In genomic region chr5:65803699-65804426, GRCh38 we compare ENCODE assay signal across 2 cellular contexts.
TF ChIP-seq lines count a peak whose summit lies in the region.

No MANE protein-coding gene starts in this region.

TF ChIP-seq in SK-N-SH, 30 proteins besides CTCF, POLR2A, EP300 and RAD21:
- TF ChIP-seq PBX3 (IDR thresholded peaks at IDR 0.05) (peak; percentile 9; the same call in 1 of the 2 replicates), TEAD4 (IDR thresholded peaks at IDR 0.05; ENCODE audit: borderline replicate concordance, insufficient read depth) (no peak)
- TF ChIP-seq, protein P1, sequence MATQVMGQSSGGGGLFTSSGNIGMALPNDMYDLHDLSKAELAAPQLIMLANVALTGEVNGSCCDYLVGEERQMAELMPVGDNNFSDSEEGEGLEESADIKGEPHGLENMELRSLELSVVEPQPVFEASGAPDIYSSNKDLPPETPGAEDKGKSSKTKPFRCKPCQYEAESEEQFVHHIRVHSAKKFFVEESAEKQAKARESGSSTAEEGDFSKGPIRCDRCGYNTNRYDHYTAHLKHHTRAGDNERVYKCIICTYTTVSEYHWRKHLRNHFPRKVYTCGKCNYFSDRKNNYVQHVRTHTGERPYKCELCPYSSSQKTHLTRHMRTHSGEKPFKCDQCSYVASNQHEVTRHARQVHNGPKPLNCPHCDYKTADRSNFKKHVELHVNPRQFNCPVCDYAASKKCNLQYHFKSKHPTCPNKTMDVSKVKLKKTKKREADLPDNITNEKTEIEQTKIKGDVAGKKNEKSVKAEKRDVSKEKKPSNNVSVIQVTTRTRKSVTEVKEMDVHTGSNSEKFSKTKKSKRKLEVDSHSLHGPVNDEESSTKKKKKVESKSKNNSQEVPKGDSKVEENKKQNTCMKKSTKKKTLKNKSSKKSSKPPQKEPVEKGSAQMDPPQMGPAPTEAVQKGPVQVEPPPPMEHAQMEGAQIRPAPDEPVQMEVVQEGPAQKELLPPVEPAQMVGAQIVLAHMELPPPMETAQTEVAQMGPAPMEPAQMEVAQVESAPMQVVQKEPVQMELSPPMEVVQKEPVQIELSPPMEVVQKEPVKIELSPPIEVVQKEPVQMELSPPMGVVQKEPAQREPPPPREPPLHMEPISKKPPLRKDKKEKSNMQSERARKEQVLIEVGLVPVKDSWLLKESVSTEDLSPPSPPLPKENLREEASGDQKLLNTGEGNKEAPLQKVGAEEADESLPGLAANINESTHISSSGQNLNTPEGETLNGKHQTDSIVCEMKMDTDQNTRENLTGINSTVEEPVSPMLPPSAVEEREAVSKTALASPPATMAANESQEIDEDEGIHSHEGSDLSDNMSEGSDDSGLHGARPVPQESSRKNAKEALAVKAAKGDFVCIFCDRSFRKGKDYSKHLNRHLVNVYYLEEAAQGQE (IDR thresholded peaks at IDR 0.05; ENCODE audit: low read depth, low read length) = no peak

TF ChIP-seq in GM12878, 131 proteins besides CTCF, POLR2A, EP300 and RAD21 (continued from another document):
- TF ChIP-seq, protein P2, sequence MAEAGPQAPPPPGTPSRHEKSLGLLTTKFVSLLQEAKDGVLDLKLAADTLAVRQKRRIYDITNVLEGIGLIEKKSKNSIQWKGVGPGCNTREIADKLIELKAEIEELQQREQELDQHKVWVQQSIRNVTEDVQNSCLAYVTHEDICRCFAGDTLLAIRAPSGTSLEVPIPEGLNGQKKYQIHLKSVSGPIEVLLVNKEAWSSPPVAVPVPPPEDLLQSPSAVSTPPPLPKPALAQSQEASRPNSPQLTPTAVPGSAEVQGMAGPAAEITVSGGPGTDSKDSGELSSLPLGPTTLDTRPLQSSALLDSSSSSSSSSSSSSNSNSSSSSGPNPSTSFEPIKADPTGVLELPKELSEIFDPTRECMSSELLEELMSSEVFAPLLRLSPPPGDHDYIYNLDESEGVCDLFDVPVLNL (IDR thresholded peaks at IDR 0.05; ENCODE audit: low read depth, low read length) = no peak
- TF ChIP-seq, protein P3, sequence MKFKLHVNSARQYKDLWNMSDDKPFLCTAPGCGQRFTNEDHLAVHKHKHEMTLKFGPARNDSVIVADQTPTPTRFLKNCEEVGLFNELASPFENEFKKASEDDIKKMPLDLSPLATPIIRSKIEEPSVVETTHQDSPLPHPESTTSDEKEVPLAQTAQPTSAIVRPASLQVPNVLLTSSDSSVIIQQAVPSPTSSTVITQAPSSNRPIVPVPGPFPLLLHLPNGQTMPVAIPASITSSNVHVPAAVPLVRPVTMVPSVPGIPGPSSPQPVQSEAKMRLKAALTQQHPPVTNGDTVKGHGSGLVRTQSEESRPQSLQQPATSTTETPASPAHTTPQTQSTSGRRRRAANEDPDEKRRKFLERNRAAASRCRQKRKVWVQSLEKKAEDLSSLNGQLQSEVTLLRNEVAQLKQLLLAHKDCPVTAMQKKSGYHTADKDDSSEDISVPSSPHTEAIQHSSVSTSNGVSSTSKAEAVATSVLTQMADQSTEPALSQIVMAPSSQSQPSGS (IDR thresholded peaks at IDR 0.05; ENCODE audit: low read length) = peak; percentile 36; the same call in 1 of the 2 replicates
- TF ChIP-seq ETV6 (conservative IDR thresholded peaks at IDR 0.05 in 1 of 2, IDR thresholded peaks at IDR 0.05 in 1 of 2; ENCODE audit: borderline replicate concordance in 1 of 2, low read depth in 1 of 2) (no peak), ATF7 (IDR thresholded peaks at IDR 0.05; ENCODE audit: low read depth) (peak; percentile 61), MTA2 (IDR thresholded peaks at IDR 0.05; ENCODE audit: low read depth) (no peak), HDAC6 (IDR thresholded peaks at IDR 0.05; ENCODE audit: unreplicated experiment) (no peak), CEBPZ (IDR thresholded peaks at IDR 0.05; ENCODE audit: low read depth, low read length) (no peak), NFIC (IDR thresholded peaks at IDR 0.05; ENCODE audit: low read depth, low read length) (peak; percentile 78; the same call in 1 of the 2 replicates), MLLT1 (IDR thresholded peaks at IDR 0.05) (no peak), CREB1 (IDR thresholded peaks at IDR 0.05; ENCODE audit: low read depth) (0 out of 2 replicates have a peak, but pooled peaks have one; percentile 28), USF1 (IDR thresholded peaks at IDR 0.05; ENCODE audit: borderline replicate concordance, extremely low read length, insufficient read depth, low read depth, low read length) (no peak), RCOR1 (conservative IDR thresholded peaks at IDR 0.05; ENCODE audit: low read depth, low read length) (no peak), RUNX3 (IDR thresholded peaks at IDR 0.05; ENCODE audit: low read length) (peak; percentile 94), JUNB (IDR thresholded peaks at IDR 0.05) (peak; percentile 70), SIX5 (IDR thresholded peaks at IDR 0.05; ENCODE audit: low read depth, low read length, severe bottlenecking) (no peak), CREM (IDR thresholded peaks at IDR 0.05; ENCODE audit: low read depth) (0 out of 2 replicates have a peak, but pooled peaks have one; percentile 36), ZBTB4 (CRISPR knock-in tag; IDR thresholded peaks at IDR 0.05) (no peak)
- TF ChIP-seq, protein P4, sequence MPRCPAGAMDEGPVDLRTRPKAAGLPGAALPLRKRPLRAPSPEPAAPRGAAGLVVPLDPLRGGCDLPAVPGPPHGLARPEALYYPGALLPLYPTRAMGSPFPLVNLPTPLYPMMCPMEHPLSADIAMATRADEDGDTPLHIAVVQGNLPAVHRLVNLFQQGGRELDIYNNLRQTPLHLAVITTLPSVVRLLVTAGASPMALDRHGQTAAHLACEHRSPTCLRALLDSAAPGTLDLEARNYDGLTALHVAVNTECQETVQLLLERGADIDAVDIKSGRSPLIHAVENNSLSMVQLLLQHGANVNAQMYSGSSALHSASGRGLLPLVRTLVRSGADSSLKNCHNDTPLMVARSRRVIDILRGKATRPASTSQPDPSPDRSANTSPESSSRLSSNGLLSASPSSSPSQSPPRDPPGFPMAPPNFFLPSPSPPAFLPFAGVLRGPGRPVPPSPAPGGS (IDR thresholded peaks at IDR 0.05; ENCODE audit: borderline replicate concordance, insufficient read depth, low read depth, low read length, poor library complexity, severe bottlenecking) = no peak
